Comparison of ENCODE assay signal across 1 cellular context in genomic region chr4:139824882-139825522, GRCh38.
TF ChIP-seq lines count a peak whose summit lies in the region.

No MANE protein-coding gene starts in this region.

TF ChIP-seq in WTC11, 78 proteins besides CTCF, POLR2A, EP300 and RAD21 (continued from another document):
- peak; percentile 35; the same call in 1 of the 2 replicates for TF ChIP-seq MAX (CRISPR knock-in tag; IDR thresholded peaks at IDR 0.05)
- no peak for TF ChIP-seq TEAD1 (CRISPR knock-in tag; IDR thresholded peaks at IDR 0.05)
TF ChIP-seq in WTC11: peak in this region for 2.
